In the genomic region with DNA sequence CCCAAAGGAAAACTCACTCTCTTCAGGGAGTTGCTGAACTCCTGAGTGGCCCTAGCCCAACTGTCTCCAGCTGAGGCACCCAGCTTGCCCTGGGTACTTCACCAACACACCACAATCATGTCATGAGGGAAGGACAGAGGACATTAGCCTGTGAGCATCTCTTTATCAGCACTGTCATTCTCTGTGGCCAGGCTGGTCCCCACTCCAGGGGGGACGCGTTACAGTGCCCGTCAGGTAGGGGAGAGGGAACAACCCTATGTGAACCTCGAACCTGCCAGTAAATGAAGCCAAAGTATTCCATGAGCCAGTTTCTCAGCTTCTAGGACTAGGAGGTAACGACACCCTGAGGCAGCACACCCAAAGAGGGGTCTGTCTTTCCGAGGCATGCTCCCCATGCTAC, we compare ENCODE assay signal across 32 cellular contexts.
"Had no signal": no experiment of that assay in that cellular context is flagged by ENCODE, and none has a peak within 500 bp of the region (broad histone marks: within the 10 kb centered on the region; RNA-seq: fewer than 3 reads in every experiment).

No MANE protein-coding gene starts in this region.

- H3K36me3 Mint-ChIP-seq: activated CD8-positive, alpha-beta memory T cell treated with anti-CD3 and anti-CD28 coated beads, Interleukin-2, amount 10 ng/mL, durations not matched to agents 7 days and 5 days; WTC11 had no signal

- H3K4me3 Mint-ChIP-seq: activated CD8-positive, alpha-beta memory T cell treated with anti-CD3 and anti-CD28 coated beads, Interleukin-2, amount 10 ng/mL, durations not matched to agents 7 days and 5 days; activated CD8-positive, alpha-beta T cell treated with anti-CD3 and anti-CD28 coated beads, Interleukin-2, amount 10 ng/mL, durations not matched to agents 7 days and 5 days; effector memory CD8-positive, alpha-beta T cell; nephron; stimulated activated naive CD8-positive, alpha-beta T cell treated with anti-CD3 and anti-CD28 coated beads, Interleukin-15, amount 100 ng/mL, for 72 hours; type B pancreatic cell; WTC11 had no signal

- H3K27me3 ChIP-seq: body of pancreas, colonic mucosa, ovary, vagina had no signal

- H3K27ac ChIP-seq: cardiac muscle cell, colonic mucosa, ovary, vagina had no signal

- H3K27me3 Mint-ChIP-seq: effector memory CD8-positive, alpha-beta T cell; stimulated activated naive CD8-positive, alpha-beta T cell treated with anti-CD3 and anti-CD28 coated beads, Interleukin-15, amount 100 ng/mL, for 72 hours had no signal

- H3K9me3 ChIP-seq: adrenal gland, body of pancreas, colonic mucosa, ovary, vagina had no signal

- H3K4me1 ChIP-seq: body of pancreas, colonic mucosa had no signal

- H3K9me3 Mint-ChIP-seq: activated naive CD4-positive, alpha-beta T cell treated with anti-CD3 and anti-CD28 coated beads, Interleukin-2, amount 50 U/mL, for 72 hours; effector memory CD8-positive, alpha-beta T cell; stimulated activated naive CD8-positive, alpha-beta T cell treated with anti-CD3 and anti-CD28 coated beads, Interleukin-15, amount 100 ng/mL, for 72 hours; type B pancreatic cell; WTC11 had no signal

- H3K36me3 ChIP-seq: adrenal gland, cardiac muscle cell, colonic mucosa, ovary, vagina had no signal

- H3K27ac Mint-ChIP-seq: activated CD8-positive, alpha-beta memory T cell treated with anti-CD3 and anti-CD28 coated beads, Interleukin-2, amount 10 ng/mL, durations not matched to agents 7 days and 5 days; activated CD8-positive, alpha-beta T cell treated with anti-CD3 and anti-CD28 coated beads, Interleukin-2, amount 10 ng/mL, durations not matched to agents 7 days and 5 days; nephron; progenitor cell of endocrine pancreas; stimulated activated naive CD8-positive, alpha-beta T cell treated with anti-CD3 and anti-CD28 coated beads, Interleukin-15, amount 100 ng/mL, for 72 hours; type B pancreatic cell; WTC11 had no signal

- H3K4me3 ChIP-seq: adrenal gland, body of pancreas, cardiac muscle cell, colonic mucosa, dorsolateral prefrontal cortex, lung, ovary, skin epidermis, vagina had no signal

- ATAC-seq: activated CD8-positive, alpha-beta memory T cell treated with anti-CD3 and anti-CD28 coated beads, Interleukin-2, amount 10 ng/mL, durations not matched to agents 7 days and 5 days; activated CD8-positive, alpha-beta T cell treated with anti-CD3 and anti-CD28 coated beads, Interleukin-2, amount 10 ng/mL, durations not matched to agents 7 days and 5 days; activated naive CD4-positive, alpha-beta T cell treated with anti-CD3 and anti-CD28 coated beads, Interleukin-2, amount 50 U/mL, for 72 hours; body of pancreas; effector memory CD8-positive, alpha-beta T cell; left lobe of liver; sciatic nerve; stimulated activated naive CD8-positive, alpha-beta T cell treated with anti-CD3 and anti-CD28 coated beads, Interleukin-15, amount 100 ng/mL, for 72 hours; WTC11 had no signal

- DNase-seq: activated CD4-positive, alpha-beta T cell treated with anti-CD3 and anti-CD28 coated beads for 1 hour; activated CD8-positive, alpha-beta memory T cell treated with anti-CD3 and anti-CD28 coated beads, Interleukin-2, amount 10 ng/mL, durations not matched to agents 7 days and 5 days; activated CD8-positive, alpha-beta T cell treated with anti-CD3 and anti-CD28 coated beads, Interleukin-2, amount 10 ng/mL, durations not matched to agents 7 days and 5 days; activated naive CD4-positive, alpha-beta T cell; adrenal gland; aorta; body of pancreas; cerebellar nuclear complex; colonic mucosa; dorsolateral prefrontal cortex; effector memory CD8-positive, alpha-beta T cell; foreskin fibroblast; kidney glomerular epithelial cell; mesendoderm; ovary; stimulated activated CD4-positive, alpha-beta T cell treated with anti-CD3 and anti-CD28 coated beads, Interleukin-12 subunit alpha, Interleukin-12 subunit beta, amount 100 ng/mL, for 4 hours; stimulated activated CD4-positive, alpha-beta T cell treated with anti-CD3 and anti-CD28 coated beads, Interleukin-4, amount 100 ng/mL, for 1 hour; stimulated activated naive CD8-positive, alpha-beta T cell treated with anti-CD3 and anti-CD28 coated beads, Interleukin-15, amount 100 ng/mL, for 72 hours; substantia nigra; SW 1271; T-helper 2 cell had no signal
